3 cellular contexts compared by ENCODE assay signal in genomic region chr12:75409833-75410232, GRCh38.
TF ChIP-seq lines count a peak whose summit lies in the region.

No MANE protein-coding gene starts in this region.

TF ChIP-seq in A549, 52 proteins besides CTCF, POLR2A, EP300 and RAD21:
- TF ChIP-seq ZFP36 (IDR thresholded peaks at IDR 0.05; ENCODE audit: borderline replicate concordance, partially characterized antibody) (no peak), MAFK (IDR thresholded peaks at IDR 0.05; ENCODE audit: partially characterized antibody) (peak; percentile 95)

TF ChIP-seq in HCT116, 20 proteins besides CTCF, POLR2A, EP300 and RAD21:
- TF ChIP-seq TCF7L2 (IDR thresholded peaks at IDR 0.05; ENCODE audit: borderline replicate concordance, extremely low read depth, insufficient read depth, insufficient read length): no peak

TF ChIP-seq in H1, 55 proteins besides CTCF, POLR2A, EP300 and RAD21:
- no peak for TF ChIP-seq POU5F1 (IDR thresholded peaks at IDR 0.05; ENCODE audit: low read depth, low read length)
- no peak for TF ChIP-seq SP1 (IDR thresholded peaks at IDR 0.05; ENCODE audit: low read depth, low read length)
- peak; percentile 98 for TF ChIP-seq MAFK (IDR thresholded peaks at IDR 0.05; ENCODE audit: low read depth, low read length)
